Comparison of ENCODE assay signal across 23 cellular contexts in the genomic region with DNA sequence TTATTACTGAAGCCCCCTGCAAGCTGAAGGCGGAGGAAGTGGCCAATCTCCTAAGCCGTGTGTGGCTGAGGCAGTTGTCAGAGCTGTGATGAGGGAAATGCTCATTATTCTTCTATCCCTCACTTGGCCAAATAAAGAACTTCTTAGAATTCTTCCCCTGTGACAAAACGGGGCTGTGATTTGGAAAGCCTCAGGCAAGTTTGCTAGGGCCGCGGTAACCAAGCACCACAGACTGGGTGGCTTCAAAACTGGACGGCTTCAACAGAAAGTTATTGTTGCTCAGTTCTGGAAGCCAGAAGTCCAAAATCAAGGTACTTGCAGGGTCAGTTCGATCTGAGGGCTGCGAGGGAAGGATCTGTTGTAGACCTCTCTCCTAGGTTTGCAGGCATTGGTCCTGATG.
DNase-seq lines count a peak whose midpoint lies in the region; ATAC-seq and TF ChIP-seq lines count a peak whose summit lies in the region.
"Had no signal": no experiment of that assay in that cellular context is flagged by ENCODE, and none has a peak within 500 bp of the region (broad histone marks: within the 10 kb centered on the region; RNA-seq: fewer than 3 reads in every experiment).

No MANE protein-coding gene starts in this region.

- no peak overlapping the region for H3K4me2 ChIP-seq in mammary epithelial cell (ENCODE audit: insufficient read depth, low read depth, low read length)

- DNase-seq in mammary epithelial cell = peak; percentile 52
- DNase-seq in breast epithelium (ENCODE audit: low spot score in 2 of 2) = no peak
- DNase-seq in RPMI7951 (ENCODE audit: low read depth) = peak; percentile 97
- DNase-seq in fibroblast of peridontal ligament (ENCODE audit: extremely low read depth) = peak; percentile 62
- DNase-seq in stimulated activated naive B cell treated with anti-CD40 and anti-IgM and Interleukin-4, amounts not matched to agents 10 μg/mL and 1 μg/mL and 100 μg/mL, for 72 hours = no peak
- no peak for DNase-seq in left lung
- no peak for DNase-seq in DMS79 treated with DMSO at 0.1 percent for 48 hours (lab: John Stamatoyannopoulos, UW)
- DNase-seq: 8988T; activated CD4-positive, alpha-beta T cell treated with anti-CD3 and anti-CD28 coated beads for 4 hours; activated CD8-positive, alpha-beta memory T cell treated with anti-CD3 and anti-CD28 coated beads, Interleukin-2, amount 50 U/mL, for 48 hours; activated effector memory CD4-positive, alpha-beta T cell treated with anti-CD3 and anti-CD28 coated beads, Interleukin-2, amount 50 U/mL, for 16 hours; naive B cell; NCI-H1694; NCI-H2227 treated with DMSO at 0.1 percent for 48 hours; pancreas; sigmoid colon; SW 1271; transverse colon had no signal

- no peak overlapping the region for H3K4me3 Mint-ChIP-seq in stimulated activated naive B cell treated with anti-CD40 and anti-IgM and Interleukin-4, amounts not matched to agents 10 μg/mL and 1 μg/mL and 100 μg/mL, for 72 hours
- H3K4me3 Mint-ChIP-seq: central memory CD8-positive, alpha-beta T cell; stimulated activated naive CD8-positive, alpha-beta T cell treated with anti-CD3 and anti-CD28 coated beads, Interleukin-15, Interleukin-2, amounts not matched to agents 100 ng/mL and 50 ng/mL, for 24 hours had no signal

- H4K20me1 ChIP-seq in mammary epithelial cell (ENCODE audit: insufficient read depth, low read length) = no peaks in the 10 kb centered on the region

- H3K4me1 Mint-ChIP-seq in stimulated activated naive B cell treated with anti-CD40 and anti-IgM and Interleukin-4, amounts not matched to agents 10 μg/mL and 1 μg/mL and 100 μg/mL, for 72 hours = peaks cover 34 to 58% of the 10 kb centered on the region in 2 donors
- H3K4me1 Mint-ChIP-seq: central memory CD8-positive, alpha-beta T cell had no signal

- H3K9me3 ChIP-seq in mammary epithelial cell (replicated peaks; ENCODE audit: insufficient read depth, low read length) (no peaks in the 10 kb centered on the region), breast epithelium (no peaks in the 10 kb centered on the region), left lung (no peaks in the 10 kb centered on the region)
- H3K9me3 ChIP-seq: HAP-1, pancreas, sigmoid colon, transverse colon had no signal

- no peaks in the 10 kb centered on the region for H3K79me2 ChIP-seq in mammary epithelial cell (ENCODE audit: insufficient read depth, low read length)

- no peaks in the 10 kb centered on the region for H3K27me3 Mint-ChIP-seq in stimulated activated naive B cell treated with anti-CD40 and anti-IgM and Interleukin-4, amounts not matched to agents 10 μg/mL and 1 μg/mL and 100 μg/mL, for 72 hours
- H3K27me3 Mint-ChIP-seq: naive B cell had no signal

- H3K27ac ChIP-seq in mammary epithelial cell (ENCODE audit: insufficient read depth, low read depth, low read length) (peak overlapping the region; percentile 83), breast epithelium (no peak overlapping the region), left lung (peak overlapping the region in 1 of 2 donors; percentile 8)
- H3K27ac ChIP-seq: pancreas, sigmoid colon, transverse colon had no signal

- TF ChIP-seq CTCF in mammary epithelial cell (conservative IDR thresholded peaks at IDR 0.05 in 1 of 2, IDR thresholded peaks at IDR 0.05 in 1 of 2; ENCODE audit: extremely low read depth in 1 of 2, insufficient read depth in 1 of 2, low read depth in 1 of 2, low read length in 2 of 2) (no peak), breast epithelium (IDR thresholded peaks at IDR 0.05) (no peak), left lung (IDR thresholded peaks at IDR 0.05) (no peak)

- no peak overlapping the region for H3K27ac Mint-ChIP-seq in stimulated activated naive B cell treated with anti-CD40 and anti-IgM and Interleukin-4, amounts not matched to agents 10 μg/mL and 1 μg/mL and 100 μg/mL, for 72 hours
- H3K27ac Mint-ChIP-seq: stimulated activated naive CD8-positive, alpha-beta T cell treated with anti-CD3 and anti-CD28 coated beads, Interleukin-15, Interleukin-2, amounts not matched to agents 100 ng/mL and 50 ng/mL, for 24 hours had no signal

- H3K9me3 Mint-ChIP-seq in stimulated activated naive B cell treated with anti-CD40 and anti-IgM and Interleukin-4, amounts not matched to agents 10 μg/mL and 1 μg/mL and 100 μg/mL, for 72 hours = peaks cover 0 to 2% of the 10 kb centered on the region in 2 donors
- H3K9me3 Mint-ChIP-seq: central memory CD8-positive, alpha-beta T cell; naive B cell; stimulated activated naive CD8-positive, alpha-beta T cell treated with anti-CD3 and anti-CD28 coated beads, Interleukin-15, Interleukin-2, amounts not matched to agents 100 ng/mL and 50 ng/mL, for 24 hours had no signal

- intact Hi-C loops in mammary epithelial cell (cut with micrococcal nuclease) (no loop called here), breast epithelium (cut with DNase I; ENCODE audit: low total_unique reads) (no loop called here), left lung (cut with DNase I) (no loop called here)

- H3K36me3 ChIP-seq in mammary epithelial cell (ENCODE audit: insufficient read depth, low read length) (no peaks in the 10 kb centered on the region), breast epithelium (no peaks in the 10 kb centered on the region), left lung (no peaks in the 10 kb centered on the region)
- H3K36me3 ChIP-seq: HAP-1, pancreas, sigmoid colon, transverse colon had no signal

- BruUV-seq in mammary epithelial cell (replicated peaks; lab: Mats Ljungman, UMichigan) = no TSS peak

- H3K27me3 ChIP-seq in mammary epithelial cell (ENCODE audit: insufficient read depth, low read length) (no peaks in the 10 kb centered on the region), breast epithelium (peaks cover 0 to 6% of the 10 kb centered on the region in 2 donors), left lung (no peaks in the 10 kb centered on the region)
- H3K27me3 ChIP-seq: pancreas, sigmoid colon, transverse colon had no signal

- H3K4me1 ChIP-seq in mammary epithelial cell (ENCODE audit: insufficient read depth, low read length) (peaks cover 29% of the 10 kb centered on the region), breast epithelium (no peaks in the 10 kb centered on the region), left lung (peaks cover 11 to 72% of the 10 kb centered on the region in 2 donors)
- H3K4me1 ChIP-seq: HAP-1 had no signal

- H3K9ac ChIP-seq in mammary epithelial cell (ENCODE audit: insufficient read depth, low read length) = peak overlapping the region; percentile 35

- peak overlapping the region; percentile 23 for H2AFZ ChIP-seq in mammary epithelial cell (ENCODE audit: low read depth, low read length)

- TF ChIP-seq POLR2A in breast epithelium (IDR thresholded peaks at IDR 0.05) = no peak

- no peak overlapping the region for H3K4me3 ChIP-seq in mammary epithelial cell (replicated peaks in 1 of 3; ENCODE audit: insufficient read depth in 1 of 3, low read depth in 2 of 3, low read length in 3 of 3)
- no peak overlapping the region for H3K4me3 ChIP-seq in breast epithelium
- no peak overlapping the region for H3K4me3 ChIP-seq in left lung
- H3K4me3 ChIP-seq: HAP-1, pancreas, sigmoid colon, transverse colon had no signal

- in situ Hi-C loops in mammary epithelial cell (cut with MboI; ENCODE audit: low sequenced_read_pairs in 2 of 2) = loop anchor here in 1 of 2 donors (5.0 kb wide), 1 partner anchor 95 kb away; no protein-coding TSS in a partner anchor

- no peak for ATAC-seq in stimulated activated naive B cell treated with anti-CD40 and anti-IgM and Interleukin-4, amounts not matched to agents 10 μg/mL and 1 μg/mL and 100 μg/mL, for 72 hours (replicated peaks)
- ATAC-seq in HG03108 (IDR thresholded peaks at IDR 0.05; ENCODE audit: unreplicated experiment) = no peak
- ATAC-seq in left lung = no peak

- dilution Hi-C loops in mammary epithelial cell (cut with HindIII; ENCODE audit: low sequenced_read_pairs) = no loop called here

- WGBS in mammary epithelial cell (ENCODE audit: low coverage, missing lambda C conversion rate) = 23% methylated on average over 8 of the region's 8 CpGs

- H3K36me3 Mint-ChIP-seq in stimulated activated naive B cell treated with anti-CD40 and anti-IgM and Interleukin-4, amounts not matched to agents 10 μg/mL and 1 μg/mL and 100 μg/mL, for 72 hours = peaks cover 3 to 37% of the 10 kb centered on the region in 2 donors
- H3K36me3 Mint-ChIP-seq: CD14-positive monocyte had no signal

- CTCF ChIA-PET in mammary epithelial cell (lab: Charles Lee; ENCODE audit: low non-redundant PET) = interaction anchor here (0.5 kb wide), 1 partner anchor 155 kb away, joined by 3 read pairs; the partner anchor contains the start of gene IL6

Comparison
In these comparisons a context has a peak if more than half of its experiments do, and no peak if none do; other contexts are left out.
1. DNase-seq: peak in mammary epithelial cell (single experiment), RPMI7951 (single experiment) and fibroblast of peridontal ligament (single experiment); none in breast epithelium (0 of 2), stimulated activated naive B cell treated with anti-CD40 and anti-IgM and Interleukin-4, amounts not matched to agents 10 μg/mL and 1 μg/mL and 100 μg/mL, for 72 hours (single experiment), left lung (0 of 2) and DMS79 treated with DMSO at 0.1 percent for 48 hours (single experiment).